ENCODE assay signal across 1 cellular context in the genomic region with DNA sequence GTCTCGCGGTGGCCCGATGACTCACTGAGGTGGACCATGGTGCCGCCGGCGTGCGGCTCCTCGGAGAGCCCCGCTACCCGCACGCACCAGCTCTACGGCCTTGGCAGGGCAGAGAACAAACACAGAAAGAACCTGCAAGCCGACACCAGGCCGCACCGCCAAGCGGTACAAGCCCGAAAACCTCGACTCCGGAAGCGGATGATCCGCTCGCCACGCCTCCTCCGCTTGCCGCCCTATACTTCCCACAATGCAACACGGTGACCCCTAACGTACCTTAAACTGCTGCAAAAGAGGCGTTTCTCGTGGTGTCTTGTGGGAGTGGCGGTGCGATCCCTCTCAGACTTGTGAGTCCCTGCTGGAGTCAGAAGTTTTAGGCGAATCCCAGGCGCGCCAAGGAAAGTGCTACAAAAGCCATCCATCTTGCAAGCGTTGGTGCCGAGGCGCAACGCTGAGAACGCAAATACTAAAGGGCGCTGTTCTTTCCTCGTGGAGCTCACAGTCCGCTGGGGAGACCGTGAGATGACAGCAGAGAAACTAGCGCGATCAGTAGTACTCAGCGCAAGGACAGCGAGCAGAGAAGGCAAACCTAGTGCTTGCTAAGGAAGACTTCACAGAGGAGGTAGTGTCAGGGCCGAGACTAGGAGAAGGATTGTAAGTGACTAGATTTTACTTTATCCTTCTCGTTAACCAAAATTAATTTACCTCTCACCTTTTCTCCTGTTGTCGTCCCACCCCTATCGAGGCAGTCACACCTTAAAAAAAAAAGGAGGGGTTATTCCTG.
TF ChIP-seq lines count a peak whose summit lies in the region.

A gene (minus strand): TSS at position 200 of the 781 bp plus-strand sequence. CDS start 162 bp downstream, at position 38.

TF ChIP-seq in SK-N-SH, 30 proteins besides CTCF, POLR2A, EP300 and RAD21 (continued from another document):
- TF ChIP-seq, protein P1, sequence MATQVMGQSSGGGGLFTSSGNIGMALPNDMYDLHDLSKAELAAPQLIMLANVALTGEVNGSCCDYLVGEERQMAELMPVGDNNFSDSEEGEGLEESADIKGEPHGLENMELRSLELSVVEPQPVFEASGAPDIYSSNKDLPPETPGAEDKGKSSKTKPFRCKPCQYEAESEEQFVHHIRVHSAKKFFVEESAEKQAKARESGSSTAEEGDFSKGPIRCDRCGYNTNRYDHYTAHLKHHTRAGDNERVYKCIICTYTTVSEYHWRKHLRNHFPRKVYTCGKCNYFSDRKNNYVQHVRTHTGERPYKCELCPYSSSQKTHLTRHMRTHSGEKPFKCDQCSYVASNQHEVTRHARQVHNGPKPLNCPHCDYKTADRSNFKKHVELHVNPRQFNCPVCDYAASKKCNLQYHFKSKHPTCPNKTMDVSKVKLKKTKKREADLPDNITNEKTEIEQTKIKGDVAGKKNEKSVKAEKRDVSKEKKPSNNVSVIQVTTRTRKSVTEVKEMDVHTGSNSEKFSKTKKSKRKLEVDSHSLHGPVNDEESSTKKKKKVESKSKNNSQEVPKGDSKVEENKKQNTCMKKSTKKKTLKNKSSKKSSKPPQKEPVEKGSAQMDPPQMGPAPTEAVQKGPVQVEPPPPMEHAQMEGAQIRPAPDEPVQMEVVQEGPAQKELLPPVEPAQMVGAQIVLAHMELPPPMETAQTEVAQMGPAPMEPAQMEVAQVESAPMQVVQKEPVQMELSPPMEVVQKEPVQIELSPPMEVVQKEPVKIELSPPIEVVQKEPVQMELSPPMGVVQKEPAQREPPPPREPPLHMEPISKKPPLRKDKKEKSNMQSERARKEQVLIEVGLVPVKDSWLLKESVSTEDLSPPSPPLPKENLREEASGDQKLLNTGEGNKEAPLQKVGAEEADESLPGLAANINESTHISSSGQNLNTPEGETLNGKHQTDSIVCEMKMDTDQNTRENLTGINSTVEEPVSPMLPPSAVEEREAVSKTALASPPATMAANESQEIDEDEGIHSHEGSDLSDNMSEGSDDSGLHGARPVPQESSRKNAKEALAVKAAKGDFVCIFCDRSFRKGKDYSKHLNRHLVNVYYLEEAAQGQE (IDR thresholded peaks at IDR 0.05; ENCODE audit: low read depth, low read length), result 0 out of 2 replicates have a peak, but pooled peaks have one; percentile 33
- peak; percentile 86 for TF ChIP-seq ELF1 (IDR thresholded peaks at IDR 0.05)
- TF ChIP-seq, protein P2, sequence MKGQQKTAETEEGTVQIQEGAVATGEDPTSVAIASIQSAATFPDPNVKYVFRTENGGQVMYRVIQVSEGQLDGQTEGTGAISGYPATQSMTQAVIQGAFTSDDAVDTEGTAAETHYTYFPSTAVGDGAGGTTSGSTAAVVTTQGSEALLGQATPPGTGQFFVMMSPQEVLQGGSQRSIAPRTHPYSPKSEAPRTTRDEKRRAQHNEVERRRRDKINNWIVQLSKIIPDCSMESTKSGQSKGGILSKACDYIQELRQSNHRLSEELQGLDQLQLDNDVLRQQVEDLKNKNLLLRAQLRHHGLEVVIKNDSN (IDR thresholded peaks at IDR 0.05; ENCODE audit: borderline replicate concordance, low read depth), result peak; percentile 28; the same call in 1 of the 2 replicates
- peak; percentile 40 for TF ChIP-seq JUND (IDR thresholded peaks at IDR 0.05)
- TF ChIP-seq FOXJ3 (CRISPR knock-in tag; IDR thresholded peaks at IDR 0.05), result no peak
- TF ChIP-seq RFX5 (IDR thresholded peaks at IDR 0.05; ENCODE audit: low read length), result no peak
- peak; percentile 95 for TF ChIP-seq CHD2 (IDR thresholded peaks at IDR 0.05; ENCODE audit: low read length, partially characterized antibody)
- TF ChIP-seq, protein P3, sequence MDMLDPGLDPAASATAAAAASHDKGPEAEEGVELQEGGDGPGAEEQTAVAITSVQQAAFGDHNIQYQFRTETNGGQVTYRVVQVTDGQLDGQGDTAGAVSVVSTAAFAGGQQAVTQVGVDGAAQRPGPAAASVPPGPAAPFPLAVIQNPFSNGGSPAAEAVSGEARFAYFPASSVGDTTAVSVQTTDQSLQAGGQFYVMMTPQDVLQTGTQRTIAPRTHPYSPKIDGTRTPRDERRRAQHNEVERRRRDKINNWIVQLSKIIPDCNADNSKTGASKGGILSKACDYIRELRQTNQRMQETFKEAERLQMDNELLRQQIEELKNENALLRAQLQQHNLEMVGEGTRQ (IDR thresholded peaks at IDR 0.05; ENCODE audit: borderline replicate concordance, low read depth, low read length), result no peak
- TF ChIP-seq, protein P4, sequence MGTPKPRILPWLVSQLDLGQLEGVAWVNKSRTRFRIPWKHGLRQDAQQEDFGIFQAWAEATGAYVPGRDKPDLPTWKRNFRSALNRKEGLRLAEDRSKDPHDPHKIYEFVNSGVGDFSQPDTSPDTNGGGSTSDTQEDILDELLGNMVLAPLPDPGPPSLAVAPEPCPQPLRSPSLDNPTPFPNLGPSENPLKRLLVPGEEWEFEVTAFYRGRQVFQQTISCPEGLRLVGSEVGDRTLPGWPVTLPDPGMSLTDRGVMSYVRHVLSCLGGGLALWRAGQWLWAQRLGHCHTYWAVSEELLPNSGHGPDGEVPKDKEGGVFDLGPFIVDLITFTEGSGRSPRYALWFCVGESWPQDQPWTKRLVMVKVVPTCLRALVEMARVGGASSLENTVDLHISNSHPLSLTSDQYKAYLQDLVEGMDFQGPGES (IDR thresholded peaks at IDR 0.05; ENCODE audit: low read depth, low read length), result no peak
- TF ChIP-seq SIN3A (IDR thresholded peaks at IDR 0.05; ENCODE audit: borderline replicate concordance, low read depth, low read length), result peak; percentile 69; the same call in 1 of the 2 replicates
- TF ChIP-seq, protein P5, sequence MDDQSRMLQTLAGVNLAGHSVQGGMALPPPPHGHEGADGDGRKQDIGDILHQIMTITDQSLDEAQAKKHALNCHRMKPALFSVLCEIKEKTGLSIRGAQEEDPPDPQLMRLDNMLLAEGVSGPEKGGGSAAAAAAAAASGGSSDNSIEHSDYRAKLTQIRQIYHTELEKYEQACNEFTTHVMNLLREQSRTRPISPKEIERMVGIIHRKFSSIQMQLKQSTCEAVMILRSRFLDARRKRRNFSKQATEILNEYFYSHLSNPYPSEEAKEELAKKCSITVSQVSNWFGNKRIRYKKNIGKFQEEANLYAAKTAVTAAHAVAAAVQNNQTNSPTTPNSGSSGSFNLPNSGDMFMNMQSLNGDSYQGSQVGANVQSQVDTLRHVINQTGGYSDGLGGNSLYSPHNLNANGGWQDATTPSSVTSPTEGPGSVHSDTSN (IDR thresholded peaks at IDR 0.05), result 0 out of 2 replicates have a peak, but pooled peaks have one; percentile 11
- TF ChIP-seq NRF1 (IDR thresholded peaks at IDR 0.05; ENCODE audit: low read depth, low read length), result no peak
- no peak for TF ChIP-seq GATA2 (CRISPR knock-in tag; IDR thresholded peaks at IDR 0.05)
- peak; percentile 62; the same call in 1 of the 2 replicates for TF ChIP-seq FOSL2 (IDR thresholded peaks at IDR 0.05; ENCODE audit: borderline replicate concordance, low read depth)
